36 cellular contexts compared by ENCODE assay signal in the genomic region with DNA sequence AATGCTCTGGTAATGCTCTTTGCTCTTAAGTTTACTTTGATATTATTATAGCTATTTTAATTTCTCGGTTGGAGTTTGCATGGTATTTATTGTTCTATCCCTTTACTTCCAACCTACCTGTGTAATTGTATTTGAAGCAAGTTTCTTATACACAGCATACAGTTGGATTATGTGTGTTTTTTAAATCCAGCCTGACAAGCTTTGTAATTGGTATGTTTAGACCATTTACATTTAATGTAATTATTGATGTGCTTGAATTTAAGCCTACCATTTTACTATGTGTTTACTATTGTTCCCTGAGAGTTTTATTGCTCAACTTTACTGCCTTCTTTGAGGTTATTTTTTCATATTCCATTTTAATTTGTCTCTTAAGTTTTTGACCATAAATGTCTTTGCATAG. TPM values are rescaled to one million over a fixed set of nuclear protein-coding genes. Genes with fewer than 3 reads are reported as not detected.
"Had no signal": no experiment of that assay in that cellular context is flagged by ENCODE, and none has a peak within 500 bp of the region (broad histone marks: within the 10 kb centered on the region; RNA-seq: fewer than 3 reads in every experiment).

No MANE protein-coding gene starts in this region.

- ATAC-seq: activated CD4-positive, alpha-beta T cell treated with anti-CD3 and anti-CD28 coated beads for 36 hours; activated CD4-positive, CD25-positive, alpha-beta regulatory T cell treated with anti-CD3 and anti-CD28 coated beads, Interleukin-2, amount 50 U/mL, for 24 hours; activated CD8-positive, alpha-beta memory T cell treated with anti-CD3 and anti-CD28 coated beads, Interleukin-2, amount 10 ng/mL, durations not matched to agents 7 days and 5 days; activated CD8-positive, alpha-beta T cell treated with anti-CD3 and anti-CD28 coated beads, Interleukin-2, amount 10 ng/mL, durations not matched to agents 7 days and 5 days; activated naive CD4-positive, alpha-beta T cell treated with anti-CD3 and anti-CD28 coated beads, Interleukin-2, amount 50 U/mL, for 72 hours; body of pancreas had no signal

- DNase-seq: activated B cell treated with CpG ODN at 0.5 μM for 24 hours; activated CD4-positive, alpha-beta memory T cell treated with anti-CD3 and anti-CD28 coated beads, Interleukin-2, amount 10 ng/mL, durations not matched to agents 7 days and 5 days; activated CD4-positive, alpha-beta T cell treated with anti-CD3 and anti-CD28 coated beads for 1 hour; activated CD4-positive, alpha-beta T cell treated with anti-CD3 and anti-CD28 coated beads for 36 hours; activated CD4-positive, alpha-beta T cell treated with anti-CD3 and anti-CD28 coated beads for 48 hours; activated CD4-positive, alpha-beta T cell treated with anti-CD3 and anti-CD28 coated beads, Interleukin-2, amount 10 ng/mL, durations not matched to agents 7 days and 5 days; activated CD4-positive, alpha-beta T cell treated with anti-CD3 and anti-CD28 coated beads, Interleukin-2, amount 50 U/mL, for 48 hours; activated CD8-positive, alpha-beta memory T cell treated with anti-CD3 and anti-CD28 coated beads for 24 hours; activated CD8-positive, alpha-beta memory T cell treated with anti-CD3 and anti-CD28 coated beads, Interleukin-2, amount 10 ng/mL, durations not matched to agents 7 days and 5 days; activated CD8-positive, alpha-beta memory T cell treated with anti-CD3 and anti-CD28 coated beads, Interleukin-2, amount 50 U/mL, for 48 hours; activated CD8-positive, alpha-beta T cell treated with anti-CD3 and anti-CD28 coated beads, Interleukin-2, amount 10 ng/mL, durations not matched to agents 7 days and 5 days; activated effector memory CD4-positive, alpha-beta T cell treated with Interleukin-2 at 50 U/mL for 16 hours; activated gamma-delta T cell; activated naive CD4-positive, alpha-beta T cell treated with anti-CD3 and anti-CD28 coated beads for 36 hours; activated naive CD4-positive, alpha-beta T cell treated with anti-CD3 and anti-CD28 coated beads, Interleukin-2, amount 50 U/mL, for 16 hours; activated naive CD8-positive, alpha-beta T cell treated with anti-CD3 and anti-CD28 coated beads for 36 hours; activated T-cell treated with anti-CD3 and anti-CD28 coated beads, Interleukin-2, amount 50 U/mL, for 24 hours; activated T-cell treated with anti-CD3 and anti-CD28 coated beads, Interleukin-2, amount 50 U/mL, for 48 hours; adrenal gland; amniotic stem cell; brain microvascular endothelial cell; central memory CD4-positive, alpha-beta T cell; cerebellar nuclear complex; T-helper 1 cell; T-helper 2 cell; T-helper 9 cell had no signal

- H3K9me3 Mint-ChIP-seq: activated B cell treated with CpG ODN at 0.5 μM for 24 hours; activated naive CD4-positive, alpha-beta T cell treated with anti-CD3 and anti-CD28 coated beads for 36 hours; activated naive CD4-positive, alpha-beta T cell treated with anti-CD3 and anti-CD28 coated beads, Interleukin-2, amount 50 U/mL, for 72 hours; activated T-cell treated with anti-CD3 and anti-CD28 coated beads, Interleukin-2, amount 50 U/mL, for 24 hours; T-helper 2 cell treated with Interferon-gamma antibody and Interleukin-4, amounts not matched to agents 5 μg/mL and 100 μg/mL, for 36 hours had no signal

- H3K4me3 Mint-ChIP-seq: activated B cell treated with CpG ODN at 0.5 μM for 24 hours; activated CD4-positive, alpha-beta memory T cell treated with anti-CD3 and anti-CD28 coated beads, Interleukin-2, amount 10 ng/mL, durations not matched to agents 7 days and 5 days; activated CD4-positive, alpha-beta T cell treated with anti-CD3 and anti-CD28 coated beads for 36 hours; activated CD4-positive, alpha-beta T cell treated with anti-CD3 and anti-CD28 coated beads, Interleukin-2, amount 10 ng/mL, durations not matched to agents 7 days and 5 days; activated CD8-positive, alpha-beta memory T cell treated with anti-CD3 and anti-CD28 coated beads, Interleukin-2, amount 10 ng/mL, durations not matched to agents 7 days and 5 days; activated CD8-positive, alpha-beta T cell treated with anti-CD3 and anti-CD28 coated beads, Interleukin-2, amount 10 ng/mL, durations not matched to agents 7 days and 5 days; activated naive CD4-positive, alpha-beta T cell treated with anti-CD3 and anti-CD28 coated beads for 36 hours; activated naive CD8-positive, alpha-beta T cell treated with anti-CD3 and anti-CD28 coated beads for 36 hours; activated T-cell treated with anti-CD3 and anti-CD28 coated beads, Interleukin-2, amount 50 U/mL, for 24 hours; T-helper 1 cell treated with Interleukin-12 subunit alpha and Interleukin-12 subunit beta and Interleukin-4 antibody, amounts not matched to agents 30 μg/mL and 1 μg/mL, for 36 hours; T-helper 2 cell treated with Interferon-gamma antibody and Interleukin-4, amounts not matched to agents 5 μg/mL and 100 μg/mL, for 36 hours had no signal

- FAIRE-seq: astrocyte, TTC549 had no signal

- H3K9me3 ChIP-seq: adrenal gland had no signal

- H3K36me3 ChIP-seq: breast epithelium had no signal

- H3K27me3 ChIP-seq: adrenal gland, body of pancreas, brain microvascular endothelial cell, breast epithelium had no signal

- H3K27ac ChIP-seq: adrenal gland, body of pancreas, brain microvascular endothelial cell, breast epithelium, VCaP had no signal

- H3K27ac Mint-ChIP-seq: activated B cell treated with CpG ODN at 0.5 μM for 24 hours; activated CD4-positive, alpha-beta memory T cell treated with anti-CD3 and anti-CD28 coated beads, Interleukin-2, amount 10 ng/mL, durations not matched to agents 7 days and 5 days; activated CD4-positive, alpha-beta T cell treated with anti-CD3 and anti-CD28 coated beads for 36 hours; activated CD4-positive, alpha-beta T cell treated with anti-CD3 and anti-CD28 coated beads, Interleukin-2, amount 10 ng/mL, durations not matched to agents 7 days and 5 days; activated CD8-positive, alpha-beta memory T cell treated with anti-CD3 and anti-CD28 coated beads, Interleukin-2, amount 10 ng/mL, durations not matched to agents 7 days and 5 days; activated CD8-positive, alpha-beta T cell treated with anti-CD3 and anti-CD28 coated beads, Interleukin-2, amount 10 ng/mL, durations not matched to agents 7 days and 5 days; activated naive CD4-positive, alpha-beta T cell treated with anti-CD3 and anti-CD28 coated beads for 36 hours; activated naive CD4-positive, alpha-beta T cell treated with anti-CD3 and anti-CD28 coated beads, Interleukin-2, amount 50 U/mL, for 72 hours; activated naive CD8-positive, alpha-beta T cell treated with anti-CD3 and anti-CD28 coated beads for 36 hours; activated T-helper 2 cell treated with anti-CD3 and anti-CD28 coated beads, Interferon-gamma antibody, Interleukin-2, Interleukin-4, amounts not matched to agents 10 μg/mL and 5 μg/mL and 100 μg/mL, durations not matched to agents 14 hours and 24 hours and 36 hours; T-helper 1 cell treated with Interleukin-12 subunit alpha and Interleukin-12 subunit beta and Interleukin-4 antibody, amounts not matched to agents 30 μg/mL and 1 μg/mL, for 36 hours; T-helper 2 cell treated with Interferon-gamma antibody and Interleukin-4, amounts not matched to agents 5 μg/mL and 100 μg/mL, for 36 hours had no signal

- H3K27me3 Mint-ChIP-seq: activated B cell treated with CpG ODN at 0.5 μM for 24 hours; activated CD4-positive, alpha-beta memory T cell treated with anti-CD3 and anti-CD28 coated beads, Interleukin-2, amount 10 ng/mL, durations not matched to agents 7 days and 5 days; activated CD4-positive, alpha-beta T cell treated with anti-CD3 and anti-CD28 coated beads for 36 hours; activated CD4-positive, alpha-beta T cell treated with anti-CD3 and anti-CD28 coated beads, Interleukin-2, amount 10 ng/mL, durations not matched to agents 7 days and 5 days; activated CD8-positive, alpha-beta memory T cell treated with anti-CD3 and anti-CD28 coated beads, Interleukin-2, amount 10 ng/mL, durations not matched to agents 7 days and 5 days; activated naive CD8-positive, alpha-beta T cell treated with anti-CD3 and anti-CD28 coated beads for 36 hours; activated T-cell treated with anti-CD3 and anti-CD28 coated beads, Interleukin-2, amount 50 U/mL, for 24 hours had no signal

- H3K4me1 ChIP-seq: adrenal gland, body of pancreas, breast epithelium had no signal

- H3K4me3 ChIP-seq: adrenal gland, body of pancreas, breast epithelium had no signal

RNA-seq across cellular contexts. Expression of a gene that starts 42.2 kb away (rescaled TPM):
- total RNA-seq: activated B cell treated with CpG ODN at 0.5 μM for 24 hours; activated CD4-positive, alpha-beta memory T cell treated with anti-CD3 and anti-CD28 coated beads, Interleukin-2, amount 10 ng/mL, durations not matched to agents 7 days and 5 days; activated CD4-positive, alpha-beta T cell treated with anti-CD3 and anti-CD28 coated beads for 36 hours; activated CD4-positive, alpha-beta T cell treated with anti-CD3 and anti-CD28 coated beads, Interleukin-2, amount 10 ng/mL, durations not matched to agents 7 days and 5 days; activated CD8-positive, alpha-beta memory T cell treated with anti-CD3 and anti-CD28 coated beads, Interleukin-2, amount 10 ng/mL, durations not matched to agents 7 days and 5 days; activated CD8-positive, alpha-beta T cell treated with anti-CD3 and anti-CD28 coated beads, Interleukin-2, amount 10 ng/mL, durations not matched to agents 7 days and 5 days; activated naive CD4-positive, alpha-beta T cell treated with anti-CD3 and anti-CD28 coated beads for 36 hours; activated naive CD8-positive, alpha-beta T cell treated with anti-CD3 and anti-CD28 coated beads for 36 hours; activated T-helper 2 cell treated with anti-CD3 and anti-CD28 coated beads, Interferon-gamma antibody, Interleukin-2, Interleukin-4, amounts not matched to agents 10 μg/mL and 5 μg/mL and 100 μg/mL, durations not matched to agents 14 hours and 24 hours and 36 hours; breast epithelium had no signal
